11 cellular contexts compared by ENCODE assay signal in the genomic region with DNA sequence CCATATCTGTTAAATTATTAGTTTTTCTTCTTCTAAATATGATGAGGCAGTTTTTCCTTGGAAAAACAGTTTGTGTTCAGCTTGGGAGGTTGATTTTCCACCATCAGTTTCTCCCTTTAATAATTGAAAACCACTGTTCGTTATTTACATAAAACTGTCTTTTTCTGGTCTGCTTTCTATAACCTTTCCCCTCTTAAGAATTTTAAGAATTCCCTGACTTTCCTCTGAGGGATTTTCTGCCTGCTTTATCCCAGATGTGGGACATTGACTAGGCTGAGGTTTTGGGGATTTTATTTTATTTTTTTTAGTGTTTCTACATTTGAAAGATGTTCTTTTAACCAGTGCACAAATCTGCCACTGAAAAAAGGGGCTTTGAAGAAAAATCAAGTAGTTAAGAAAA. TPM values are rescaled to one million over a fixed set of nuclear protein-coding genes. Genes with fewer than 3 reads are reported as not detected.
DNase-seq lines count a peak whose midpoint lies in the region; TF ChIP-seq lines count a peak whose summit lies in the region.
"Had no signal": no experiment of that assay in that cellular context is flagged by ENCODE, and none has a peak within 500 bp of the region (broad histone marks: within the 10 kb centered on the region; RNA-seq: fewer than 3 reads in every experiment).

No MANE protein-coding gene starts in this region.

- DNase-seq in HFF-Myc (ENCODE audit: extremely low read depth, low read depth): no peak
- peak; percentile 78 for DNase-seq in astrocyte of the spinal cord (ENCODE audit: low read depth, low spot score)
- no peak for DNase-seq in hepatocyte (ENCODE audit: low spot score)
- DNase-seq in tibial artery: no peak
- no peak for DNase-seq in activated CD4-positive, alpha-beta T cell treated with anti-CD3 and anti-CD28 coated beads for 48 hours
- DNase-seq in kidney tubule cell (ENCODE audit: low spot score): no peak
- DNase-seq in GF-D8 (lab: John Stamatoyannopoulos, UW): no peak
- DNase-seq: immature natural killer cell, natural killer cell, NCI-H345 had no signal

- peak overlapping the region; percentile 10 for H3K4me2 ChIP-seq in hepatocyte

- H3K9me3 ChIP-seq in hepatocyte (ENCODE audit: low read depth): no peaks in the 10 kb centered on the region
- no peaks in the 10 kb centered on the region for H3K9me3 ChIP-seq in tibial artery
- H3K9me3 ChIP-seq: MG63 had no signal

- peaks cover 79% of the 10 kb centered on the region for H3K79me2 ChIP-seq in hepatocyte

- intact Hi-C loops in tibial artery (cut with DNase I; ENCODE audit: low total_unique reads): no loop called here

- peaks cover 16% of the 10 kb centered on the region for H3K4me1 ChIP-seq in hepatocyte (ENCODE audit: insufficient read depth)
- peaks cover 0 to 56% (median 26%) of the 10 kb centered on the region in 4 donors for H3K4me1 ChIP-seq in tibial artery

- H3K27ac ChIP-seq in hepatocyte: peak overlapping the region; percentile 47
- peak overlapping the region; percentile 53 to 60 for H3K27ac ChIP-seq in tibial artery

- in situ Hi-C loops in astrocyte of the spinal cord (cut with HindIII; ENCODE audit: low sequenced_read_pairs): no loop called here

- H4K20me1 ChIP-seq in hepatocyte (ENCODE audit: insufficient read depth, poor library complexity, severe bottlenecking): no peaks in the 10 kb centered on the region

- H3K4me3 ChIP-seq in HFF-Myc (replicated peaks; ENCODE audit: low read depth, low read length) (0 out of 2 replicates have a peak overlapping the region, but pooled peaks have one; percentile 4), astrocyte of the spinal cord (ENCODE audit: low read depth, low read length) (no peak overlapping the region), hepatocyte (no peak overlapping the region), tibial artery (no peak overlapping the region)
- H3K4me3 ChIP-seq: MG63 had no signal

- no peaks in the 10 kb centered on the region for H3K9me2 ChIP-seq in hepatocyte (replicated peaks; ENCODE audit: insufficient read depth)

- no peak for TF ChIP-seq CTCF in HFF-Myc (IDR thresholded peaks at IDR 0.05; ENCODE audit: low read depth, low read length, missing control alignments)
- TF ChIP-seq CTCF in astrocyte of the spinal cord (IDR thresholded peaks at IDR 0.05; ENCODE audit: low read depth, low read length): no peak
- TF ChIP-seq CTCF in hepatocyte (IDR thresholded peaks at IDR 0.05; ENCODE audit: poor library complexity): no peak
- TF ChIP-seq CTCF in tibial artery (IDR thresholded peaks at IDR 0.05): no peak

- H3K27me3 ChIP-seq in hepatocyte: no peaks in the 10 kb centered on the region
- H3K27me3 ChIP-seq in tibial artery: no peaks in the 10 kb centered on the region
- H3K27me3 ChIP-seq: MG63 had no signal

- H2AFZ ChIP-seq in hepatocyte: no peak overlapping the region

- WGBS in hepatocyte (ENCODE audit: low lambda C conversion rate, missing lambda C conversion rate): 21% methylated on average over 1 of the region's 1 CpG

- H3K36me3 ChIP-seq in hepatocyte (replicated peaks; ENCODE audit: insufficient read depth, low read depth): no peaks in the 10 kb centered on the region
- H3K36me3 ChIP-seq in tibial artery: no peaks in the 10 kb centered on the region
- H3K36me3 ChIP-seq: MG63 had no signal

RNA-seq across cellular contexts. Expression of a gene that starts 27.2 kb away (rescaled TPM):
- total RNA-seq in hepatocyte: 36.9 and 45.0 TPM in 2 replicates
- polyA plus RNA-seq in hepatocyte: 19.9 and 22.4 TPM in 2 replicates
